ENCODE assay signal across 28 cellular contexts in the genomic region with DNA sequence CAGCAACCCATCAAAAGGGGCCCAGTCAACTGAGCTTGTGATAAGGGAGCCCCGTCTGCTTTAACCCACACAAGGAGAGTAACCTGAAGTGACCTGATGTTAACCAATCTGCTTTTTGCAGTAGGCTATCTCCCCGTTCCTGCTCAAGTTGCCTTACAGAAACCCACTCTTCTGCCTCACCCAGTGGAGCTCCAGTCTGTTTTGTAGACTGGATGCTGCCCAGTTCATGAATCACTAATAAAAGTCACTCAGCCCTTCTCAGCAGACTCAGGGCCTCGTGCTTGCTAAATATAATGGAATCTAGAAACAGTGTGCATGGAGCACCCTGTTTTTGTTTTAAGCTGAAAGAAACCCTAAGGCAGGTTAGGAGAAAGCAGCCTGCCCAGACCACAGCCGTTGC.
"Had no signal": no experiment of that assay in that cellular context is flagged by ENCODE, and none has a peak within 500 bp of the region (broad histone marks: within the 10 kb centered on the region; RNA-seq: fewer than 3 reads in every experiment).

No MANE protein-coding gene starts in this region.

- H3K27me3 ChIP-seq: cardiac muscle cell had no signal

- H3K4me3 Mint-ChIP-seq: activated CD8-positive, alpha-beta T cell treated with anti-CD3 and anti-CD28 coated beads, Interleukin-2, amount 10 ng/mL, durations not matched to agents 7 days and 5 days; activated naive CD8-positive, alpha-beta T cell; brain; T-cell had no signal

- H3K27ac Mint-ChIP-seq: activated CD8-positive, alpha-beta T cell treated with anti-CD3 and anti-CD28 coated beads, Interleukin-2, amount 10 ng/mL, durations not matched to agents 7 days and 5 days; activated naive CD8-positive, alpha-beta T cell; brain had no signal

- H3K36me3 ChIP-seq: cardiac muscle cell had no signal

- H3K9me3 Mint-ChIP-seq: brain, T-cell had no signal

- H3K27me3 Mint-ChIP-seq: activated naive CD8-positive, alpha-beta T cell; brain; T-cell had no signal

- FAIRE-seq: astrocyte, TTC549 had no signal

- H3K36me3 Mint-ChIP-seq: brain, T-cell had no signal

- H3K4me3 ChIP-seq: cardiac muscle cell, SK-N-MC had no signal

- ATAC-seq: activated CD8-positive, alpha-beta T cell treated with anti-CD3 and anti-CD28 coated beads, Interleukin-2, amount 10 ng/mL, durations not matched to agents 7 days and 5 days; Panc1; Right ventricle myocardium inferior; T-cell had no signal

- H3K27ac ChIP-seq: cardiac muscle cell, SK-N-MC, VCaP had no signal

- DNase-seq: activated CD4-positive, CD25-positive, alpha-beta regulatory T cell; activated CD8-positive, alpha-beta memory T cell treated with anti-CD3 and anti-CD28 coated beads, Interleukin-2, amount 50 U/mL, for 48 hours; activated CD8-positive, alpha-beta T cell treated with anti-CD3 and anti-CD28 coated beads, Interleukin-2, amount 10 ng/mL, durations not matched to agents 7 days and 5 days; activated naive CD4-positive, alpha-beta T cell; activated T-cell treated with anti-CD3 and anti-CD28 coated beads, Interleukin-2, amount 50 U/mL, for 1 hour; amygdala; KG1; NCI-H1092; NCI-H1417; NCI-H1930; NCI-H2171; NCI-H2227 treated with DMSO at 0.1 percent for 48 hours; NCI-H510A; NCI-H69; NK-92 treated with Interleukin-12 subunit alpha and Interleukin-12 subunit beta, amount 100 ng/mL, for 24 hours; RPMI8226; T-cell; T-helper 2 cell; T1000 had no signal
